ENCODE assay signal across 8 cellular contexts in genomic region chr3:160941885-160942494, GRCh38.
DNase-seq lines count a peak whose midpoint lies in the region; ATAC-seq, FAIRE-seq and TF ChIP-seq lines count a peak whose summit lies in the region.

No MANE protein-coding gene starts in this region.

- no peak overlapping the region for H3K4me3 Mint-ChIP-seq in naive thymus-derived CD8-positive, alpha-beta T cell

- peaks cover 0 to 3% (median 0%) of the 10 kb centered on the region in 3 donors for H3K36me3 Mint-ChIP-seq in naive thymus-derived CD8-positive, alpha-beta T cell

- peak; percentile 85 for DNase-seq in Ammon's horn (ENCODE audit: low spot score)
- DNase-seq in activated CD4-positive, alpha-beta T cell treated with anti-CD3 and anti-CD28 coated beads, Interleukin-2, amount 50 U/mL, for 48 hours: peak; percentile 75 to 78
- peak; percentile 23 to 84 (median 60) for DNase-seq in naive thymus-derived CD8-positive, alpha-beta T cell
- DNase-seq in stromal cell of bone marrow (ENCODE audit: low read depth): peak; percentile 50
- DNase-seq in erythroblast (lab: John Stamatoyannopoulos, UW): no peak

- POLR2A ChIA-PET in naive thymus-derived CD8-positive, alpha-beta T cell (lab: Charles Lee): no interaction called here

- FAIRE-seq in endometrium (lab: Jason Lieb, UNC): peak; percentile 92

- ATAC-seq in GM19467 (IDR thresholded peaks at IDR 0.05; ENCODE audit: unreplicated experiment): peak; percentile 90
- peak; percentile 96 for ATAC-seq in HG03565 (IDR thresholded peaks at IDR 0.05; ENCODE audit: unreplicated experiment)
- ATAC-seq in naive thymus-derived CD8-positive, alpha-beta T cell: peak; percentile 52 to 53

- peaks cover 0 to 2% (median 0%) of the 10 kb centered on the region in 4 donors for H3K4me1 Mint-ChIP-seq in naive thymus-derived CD8-positive, alpha-beta T cell

- TF ChIP-seq POLR2A in erythroblast (IDR thresholded peaks at IDR 0.05; ENCODE audit: low read length): no peak

- no peak overlapping the region for H3K27ac Mint-ChIP-seq in naive thymus-derived CD8-positive, alpha-beta T cell

- no peaks in the 10 kb centered on the region for H3K9me3 Mint-ChIP-seq in naive thymus-derived CD8-positive, alpha-beta T cell

- H3K27me3 Mint-ChIP-seq in naive thymus-derived CD8-positive, alpha-beta T cell: no peaks in the 10 kb centered on the region

Comparison
In these comparisons a context has a peak if more than half of its experiments do, and no peak if none do; other contexts are left out.
1. DNase-seq: peak in Ammon's horn (single experiment), activated CD4-positive, alpha-beta T cell treated with anti-CD3 and anti-CD28 coated beads, Interleukin-2, amount 50 U/mL, for 48 hours (2 of 2), naive thymus-derived CD8-positive, alpha-beta T cell (10 of 10) and stromal cell of bone marrow (single experiment); none in erythroblast (0 of 2).
2. Peak in every context shown above with its lines, with median percentiles within 50 percentile points of each other: ATAC-seq.